Comparison of ENCODE assay signal across 8 cellular contexts in genomic region chr4:76658231-76659102, GRCh38.
A peak's percentile ranks its signal among the peaks of the same experiment; 100 is the strongest.
DNase-seq lines count a peak whose midpoint lies in the region; ATAC-seq, FAIRE-seq and TF ChIP-seq lines count a peak whose summit lies in the region.

No MANE protein-coding gene starts in this region.

- DNase-seq in AG10803 (ENCODE audit: low read depth) (peak; percentile 96), HFFc6 (peak; percentile 89), SJCRH30 (peak; percentile 69 to 83), foreskin keratinocyte (peak; percentile 73 to 83), GF-D8 (lab: John Stamatoyannopoulos, UW) (no peak), sciatic nerve (ENCODE audit: low spot score) (no peak), kidney (no peak)
- DNase-seq in activated CD8-positive, alpha-beta memory T cell treated with anti-CD3 and anti-CD28 coated beads, Interleukin-2, amount 50 U/mL, for 4 hours: no peak

- peak overlapping the region; percentile 75 for H3K4me3 Mint-ChIP-seq in HFFc6

- H3K9me3 ChIP-seq in SJCRH30 (replicated peaks): no peaks in the 10 kb centered on the region
- H3K9me3 ChIP-seq in kidney (ENCODE audit: control insufficient read depth in 1 of 2, low read length in 2 of 2): no peaks in the 10 kb centered on the region

- no peaks in the 10 kb centered on the region for H3K27me3 ChIP-seq in SJCRH30
- no peaks in the 10 kb centered on the region for H3K27me3 ChIP-seq in foreskin keratinocyte

- H3K9ac ChIP-seq in kidney (ENCODE audit: low read length in 2 of 2): peak overlapping the region in 1 of 2 donors; percentile 47

- peak overlapping the region; percentile 91 for H3K27ac Mint-ChIP-seq in HFFc6

- H3K4me1 ChIP-seq in SJCRH30 (peaks cover 35% of the 10 kb centered on the region), foreskin keratinocyte (peaks cover 18% of the 10 kb centered on the region), kidney (ENCODE audit: control insufficient read depth in 1 of 2, insufficient read depth in 1 of 2, low read depth in 1 of 2, low read length in 2 of 2) (peaks cover 2 to 15% of the 10 kb centered on the region in 2 donors)

- H3K4me1 Mint-ChIP-seq in HFFc6 (ENCODE audit: low read depth): peaks cover 68% of the 10 kb centered on the region

- no peaks in the 10 kb centered on the region for H3K36me3 ChIP-seq in SJCRH30
- H3K36me3 ChIP-seq in kidney (ENCODE audit: control insufficient read depth in 1 of 2, insufficient read depth in 2 of 2, low read length in 2 of 2): no peaks in the 10 kb centered on the region

- peak overlapping the region; percentile 90 for H3K27ac ChIP-seq in SJCRH30
- no peak overlapping the region for H3K27ac ChIP-seq in foreskin keratinocyte
- H3K27ac ChIP-seq in kidney (ENCODE audit: low read depth in 2 of 2, low read length in 2 of 2): no peak overlapping the region

- H3K36me3 Mint-ChIP-seq in HFFc6 (ENCODE audit: low read depth): no peaks in the 10 kb centered on the region

- H3K4me3 ChIP-seq in AG10803 (ENCODE audit: low read length) (no peak overlapping the region), SJCRH30 (peak overlapping the region; percentile 3; the same call in 1 of the 2 replicates), kidney (ENCODE audit: low read length in 2 of 2) (no peak overlapping the region)

- H3K9me3 Mint-ChIP-seq in HFFc6: no peaks in the 10 kb centered on the region

- ATAC-seq in foreskin keratinocyte (peak; percentile 71), sciatic nerve (no peak)

- FAIRE-seq in kidney (lab: Jason Lieb, UNC): no peak

- intact Hi-C loops in sciatic nerve (cut with DNase I) (no loop called here), kidney (cut with DNase I) (no loop called here)

- no peaks in the 10 kb centered on the region for H3K27me3 Mint-ChIP-seq in HFFc6 (ENCODE audit: insufficient read depth)

- TF ChIP-seq CTCF in AG10803 (conservative IDR thresholded peaks at IDR 0.05; ENCODE audit: low read length) (no peak), HFFc6 (IDR thresholded peaks at IDR 0.05) (no peak), foreskin keratinocyte (conservative IDR thresholded peaks at IDR 0.05) (no peak), kidney (IDR thresholded peaks at IDR 0.05; ENCODE audit: borderline replicate concordance, extremely low read depth, insufficient read depth) (no peak)

Comparison
In these comparisons a context has a peak if more than half of its experiments do, and no peak if none do; other contexts are left out.
1. DNase-seq: peak in AG10803 (single experiment), HFFc6 (single experiment), SJCRH30 (2 of 2) and foreskin keratinocyte (2 of 2); none in GF-D8 (single experiment), sciatic nerve (single experiment), activated CD8-positive, alpha-beta memory T cell treated with anti-CD3 and anti-CD28 coated beads, Interleukin-2, amount 50 U/mL, for 4 hours (single experiment) and kidney (single experiment).